8 cellular contexts compared by ENCODE assay signal in genomic region chr13:110632255-110632654, GRCh38. TPM values are rescaled to one million over a fixed set of nuclear protein-coding genes. Genes with fewer than 3 reads are reported as not detected.
A peak's percentile ranks its signal among the peaks of the same experiment; 100 is the strongest.
DNase-seq lines count a peak whose midpoint lies in the region; ATAC-seq and TF ChIP-seq lines count a peak whose summit lies in the region.
"Not testable (repeated sequence)": the region's sequence is repeated elsewhere in the genome, so short reads cannot be mapped to it uniquely, and the experiment has no call there.

No MANE protein-coding gene starts in this region.

- H4K8ac ChIP-seq in H9 (replicated peaks; ENCODE audit: insufficient read length, low read depth, low read length): not testable (repeated sequence)

- H3K27me3 ChIP-seq in CD4-positive, alpha-beta memory T cell (ENCODE audit: insufficient read depth, low read length); H9 (ENCODE audit: insufficient read depth, low read length); endodermal cell (ENCODE audit: control insufficient read depth, insufficient read depth, low read length, poor library complexity, severe bottlenecking); lower lobe of right lung (ENCODE audit: low read depth); testis: not testable (repeated sequence)

- WGBS in H9 (ENCODE audit: extremely low coverage, insufficient read length, low lambda C conversion rate): no CpG with 5 or more reads among the region's 15 CpGs
- WGBS in endodermal cell (ENCODE audit: insufficient coverage in 1 of 2, insufficient read length in 1 of 2), 2 experiments: 95 to 99% methylated on average over 7 to 15 of the region's 15 CpGs
- WGBS in testis, 2 donors: 80 to 83% methylated on average over 12 to 15 of the region's 15 CpGs

- H3K9ac ChIP-seq in H9 (ENCODE audit: extremely low read depth, insufficient read length, low read length); endodermal cell (ENCODE audit: extremely low read depth, low read length, poor library complexity, severe bottlenecking): not testable (repeated sequence)

- not testable (repeated sequence) for TF ChIP-seq POLR2A in testis (IDR thresholded peaks at IDR 0.05)

- H4K20me1 ChIP-seq in H9 (ENCODE audit: control insufficient read depth, insufficient read depth, insufficient read length): not testable (repeated sequence)

- not testable (repeated sequence) for H3K56ac ChIP-seq in H9 (ENCODE audit: insufficient read length, low read depth, low read length)

- POLR2A ChIA-PET in CD4-positive, alpha-beta memory T cell (lab: Charles Lee; ENCODE audit: partially characterized antibody); activated CD4-positive, alpha-beta T cell treated with anti-CD3 and anti-CD28 coated beads for 36 hours (lab: Charles Lee): not testable (repeated sequence)

- not testable (repeated sequence) for H3K4ac ChIP-seq in H9 (ENCODE audit: low read depth, low read length)

- H3K27ac Mint-ChIP-seq in CD4-positive, alpha-beta memory T cell: peak overlapping the region; percentile 2 to 88 (median 20)
- H3K27ac Mint-ChIP-seq in H9 (peak overlapping the region in 2 of 3 experiments; percentile 87 to 92; a peak in 3 of 7 replicates), endodermal cell (peak overlapping the region; percentile 58), nephron progenitor cell (peak overlapping the region; percentile 82)
- peak overlapping the region; percentile 47 for H3K27ac Mint-ChIP-seq in activated CD4-positive, alpha-beta T cell treated with anti-CD3 and anti-CD28 coated beads for 36 hours
- H3K27ac Mint-ChIP-seq in activated naive CD4-positive, alpha-beta T cell treated with anti-CD3 and anti-CD28 coated beads for 36 hours: peak overlapping the region; percentile 28

- H2BK120ac ChIP-seq in H9 (ENCODE audit: low read depth, low read length, poor library complexity, severe bottlenecking): not testable (repeated sequence)

- H2BK20ac ChIP-seq in H9 (ENCODE audit: low read depth, low read length, poor library complexity, severe bottlenecking): not testable (repeated sequence)

- not testable (repeated sequence) for H3T11ph ChIP-seq in H9 (ENCODE audit: low read length)

- intact Hi-C loops in CD4-positive, alpha-beta memory T cell (cut with micrococcal nuclease); activated CD4-positive, alpha-beta T cell treated with anti-CD3 and anti-CD28 coated beads for 36 hours (cut with DNase I, micrococcal nuclease); activated naive CD4-positive, alpha-beta T cell treated with anti-CD3 and anti-CD28 coated beads for 36 hours (cut with micrococcal nuclease); lower lobe of right lung (cut with DNase I); testis (cut with DNase I; ENCODE audit: low total_unique reads): not testable (repeated sequence)

- not testable (repeated sequence) for H4K91ac ChIP-seq in H9 (ENCODE audit: insufficient read length, low read depth, low read length)

- H3K14ac ChIP-seq in H9 (ENCODE audit: insufficient read depth, low read length): not testable (repeated sequence)

- not testable (repeated sequence) for ATAC-seq in activated CD4-positive, alpha-beta T cell treated with anti-CD3 and anti-CD28 coated beads for 36 hours; lower lobe of right lung

- not testable (repeated sequence) for H3K27me3 Mint-ChIP-seq in CD4-positive, alpha-beta memory T cell; H9 (ENCODE audit: low read depth); activated CD4-positive, alpha-beta T cell treated with anti-CD3 and anti-CD28 coated beads for 36 hours; activated naive CD4-positive, alpha-beta T cell treated with anti-CD3 and anti-CD28 coated beads for 36 hours (ENCODE audit: low read depth); endodermal cell (ENCODE audit: insufficient read depth); nephron progenitor cell (ENCODE audit: low read depth, poor library complexity)

- H2BK12ac ChIP-seq in H9 (ENCODE audit: insufficient read length, low read depth, low read length): not testable (repeated sequence)

- H3K9me3 Mint-ChIP-seq in CD4-positive, alpha-beta memory T cell; H9; activated CD4-positive, alpha-beta T cell treated with anti-CD3 and anti-CD28 coated beads for 36 hours (ENCODE audit: low read depth); activated naive CD4-positive, alpha-beta T cell treated with anti-CD3 and anti-CD28 coated beads for 36 hours; nephron progenitor cell: not testable (repeated sequence)
- H3K9me3 Mint-ChIP-seq in endodermal cell: peaks cover 11% of the 10 kb centered on the region

- H3K27ac ChIP-seq in CD4-positive, alpha-beta memory T cell (ENCODE audit: low read depth, low read length); H9 (ENCODE audit: insufficient read length, low read depth, low read length); endodermal cell (ENCODE audit: low read depth, low read length); lower lobe of right lung: not testable (repeated sequence)
- H3K27ac ChIP-seq in testis: peak overlapping the region; percentile 53 to 61

- H3K4me1 Mint-ChIP-seq in CD4-positive, alpha-beta memory T cell: peaks cover 22 to 52% (median 36%) of the 10 kb centered on the region in 4 donors
- H3K4me1 Mint-ChIP-seq in H9, endodermal cell: not testable (repeated sequence)
- peaks cover 24% of the 10 kb centered on the region for H3K4me1 Mint-ChIP-seq in activated CD4-positive, alpha-beta T cell treated with anti-CD3 and anti-CD28 coated beads for 36 hours
- peaks cover 20% of the 10 kb centered on the region for H3K4me1 Mint-ChIP-seq in activated naive CD4-positive, alpha-beta T cell treated with anti-CD3 and anti-CD28 coated beads for 36 hours (ENCODE audit: low read depth)
- H3K4me1 Mint-ChIP-seq in nephron progenitor cell: peaks cover 21% of the 10 kb centered on the region

- not testable (repeated sequence) for H3K4me3 Mint-ChIP-seq in CD4-positive, alpha-beta memory T cell; H9; activated CD4-positive, alpha-beta T cell treated with anti-CD3 and anti-CD28 coated beads for 36 hours; activated naive CD4-positive, alpha-beta T cell treated with anti-CD3 and anti-CD28 coated beads for 36 hours; endodermal cell; nephron progenitor cell

- peaks cover 14% of the 10 kb centered on the region for H3K4me1 ChIP-seq in CD4-positive, alpha-beta memory T cell (ENCODE audit: insufficient read depth, low read length)
- not testable (repeated sequence) for H3K4me1 ChIP-seq in H9 (ENCODE audit: insufficient read depth, low read length); endodermal cell (ENCODE audit: control insufficient read depth, insufficient read depth, low read length); lower lobe of right lung
- peaks cover 14% of the 10 kb centered on the region for H3K4me1 ChIP-seq in testis

- not testable (repeated sequence) for H2AK5ac ChIP-seq in H9 (ENCODE audit: insufficient read length, low read length)

- H3K18ac ChIP-seq in H9 (ENCODE audit: insufficient read length, low read depth, low read length): not testable (repeated sequence)

- not testable (repeated sequence) for H3K23me2 ChIP-seq in H9 (ENCODE audit: insufficient read length, low read depth, low read length, poor library complexity, severe bottlenecking)

- not testable (repeated sequence) for H4K5ac ChIP-seq in H9 (ENCODE audit: insufficient read length, low read depth, low read length)

- not testable (repeated sequence) for H3K79me1 ChIP-seq in H9 (ENCODE audit: insufficient read depth, low read depth, low read length, poor library complexity, severe bottlenecking)

- not testable (repeated sequence) for TF ChIP-seq CTCF in H9 (conservative IDR thresholded peaks at IDR 0.05); endodermal cell (conservative IDR thresholded peaks at IDR 0.05); lower lobe of right lung (IDR thresholded peaks at IDR 0.05); nephron progenitor cell (IDR thresholded peaks at IDR 0.05); testis (IDR thresholded peaks at IDR 0.05)

- H3K4me3 ChIP-seq in CD4-positive, alpha-beta memory T cell (ENCODE audit: low read length in 2 of 2); endodermal cell (ENCODE audit: low read length); lower lobe of right lung; testis: not testable (repeated sequence)

- peaks cover 38% of the 10 kb centered on the region for H3K36me3 ChIP-seq in CD4-positive, alpha-beta memory T cell (ENCODE audit: insufficient read depth, low read length)
- peaks cover 66% of the 10 kb centered on the region for H3K36me3 ChIP-seq in endodermal cell (ENCODE audit: control insufficient read depth, insufficient read depth, low read length)
- peaks cover 78% of the 10 kb centered on the region for H3K36me3 ChIP-seq in lower lobe of right lung
- H3K36me3 ChIP-seq in testis (ENCODE audit: low read depth, missing control alignments): not testable (repeated sequence)

- not testable (repeated sequence) for H2BK15ac ChIP-seq in H9 (ENCODE audit: low read depth, low read length)

- H3K23ac ChIP-seq in H9 (ENCODE audit: insufficient read length, low read depth, low read length): not testable (repeated sequence)

- H3K36me3 Mint-ChIP-seq in CD4-positive, alpha-beta memory T cell: peaks cover 39 to 73% of the 10 kb centered on the region in 2 donors
- H3K36me3 Mint-ChIP-seq in H9 (ENCODE audit: insufficient read depth in 1 of 3, low read depth in 3 of 3) (peaks cover 38 to 85% (median 79%) of the 10 kb centered on the region in 3 experiments), endodermal cell (ENCODE audit: low read depth) (peaks cover 85% of the 10 kb centered on the region), nephron progenitor cell (ENCODE audit: low read depth) (peaks cover 87% of the 10 kb centered on the region)
- H3K36me3 Mint-ChIP-seq in activated CD4-positive, alpha-beta T cell treated with anti-CD3 and anti-CD28 coated beads for 36 hours (ENCODE audit: low read depth): peaks cover 24% of the 10 kb centered on the region
- peaks cover 20% of the 10 kb centered on the region for H3K36me3 Mint-ChIP-seq in activated naive CD4-positive, alpha-beta T cell treated with anti-CD3 and anti-CD28 coated beads for 36 hours (ENCODE audit: low read depth)

- H2BK5ac ChIP-seq in H9 (ENCODE audit: insufficient read length, low read length): not testable (repeated sequence)

- not testable (repeated sequence) for H3K4me2 ChIP-seq in H9 (ENCODE audit: insufficient read depth, insufficient read length, low read length)

- not testable (repeated sequence) for H3K9me3 ChIP-seq in CD4-positive, alpha-beta memory T cell (ENCODE audit: control insufficient read depth in 1 of 2, low read length in 2 of 2); H9 (ENCODE audit: control insufficient read depth, low read depth, low read length); endodermal cell (ENCODE audit: control insufficient read depth, low read length); lower lobe of right lung; testis

- H3K79me2 ChIP-seq in H9 (ENCODE audit: insufficient read depth, low read length): peaks cover 11% of the 10 kb centered on the region; the same call in 1 of the 2 replicates

- DNase-seq in CD4-positive, alpha-beta memory T cell; H9; activated CD4-positive, alpha-beta T cell treated with anti-CD3 and anti-CD28 coated beads for 36 hours; activated naive CD4-positive, alpha-beta T cell treated with anti-CD3 and anti-CD28 coated beads for 36 hours; nephron progenitor cell: not testable (repeated sequence)
- peak; percentile 31 for DNase-seq in endodermal cell
- DNase-seq in lower lobe of right lung: peak; percentile 25
- DNase-seq in testis: peak; percentile 62

- not testable (repeated sequence) for H2AFZ ChIP-seq in H9 (ENCODE audit: low read length)

- CTCF ChIA-PET in CD4-positive, alpha-beta memory T cell (lab: Charles Lee; ENCODE audit: partially characterized antibody): interaction anchor here (1.6 kb wide), 1 partner anchor 31 kb away, joined by 5 read pairs; no protein-coding TSS in a partner anchor
- CTCF ChIA-PET in activated CD4-positive, alpha-beta T cell treated with anti-CD3 and anti-CD28 coated beads for 36 hours (lab: Charles Lee): not testable (repeated sequence)
- CTCF ChIA-PET in activated naive CD4-positive, alpha-beta T cell treated with anti-CD3 and anti-CD28 coated beads for 36 hours (lab: Charles Lee): interaction anchor here (0.8 kb wide), 1 partner anchor 15 kb away, joined by 3 read pairs; no protein-coding TSS in a partner anchor

RNA-seq across cellular contexts. Expression of gene NAXD, which starts 16.9 kb away (rescaled TPM):
- 10 to 100 TPM; 32.6 to 33.4 TPM for total RNA-seq in CD4-positive, alpha-beta memory T cell
- polyA plus RNA-seq in CD4-positive, alpha-beta memory T cell: 10 to 100 TPM; 20.4 TPM
- 24.8 and 25.5 TPM in 2 replicates for total RNA-seq in H9 (2021)
- total RNA-seq in activated CD4-positive, alpha-beta T cell treated with anti-CD3 and anti-CD28 coated beads for 36 hours: 10 to 100 TPM; 19.6 to 23.3 TPM
- total RNA-seq in activated naive CD4-positive, alpha-beta T cell treated with anti-CD3 and anti-CD28 coated beads for 36 hours: 10 to 100 TPM; 20.8 to 23.3 TPM
- total RNA-seq in endodermal cell: 10 to 100 TPM; 31.3 to 33.4 TPM
- 23.2 TPM for polyA plus RNA-seq in endodermal cell (2013, experiment 1 of 2)
- polyA plus RNA-seq in endodermal cell (2013, experiment 2 of 2): 22.0 TPM
- 27.4 TPM for total RNA-seq in lower lobe of right lung
- 10 to 100 TPM; 66.4 to 75.3 TPM for total RNA-seq in testis
- polyA plus RNA-seq in testis (ENCODE audit: insufficient read depth, low read depth, low replicate concordance): 63.2 TPM

Comparison
In these comparisons a context has a peak if more than half of its experiments do, and no peak if none do; other contexts are left out.
1. H3K27ac Mint-ChIP-seq: peak in every context shown above with its lines; median percentile 90 in H9; 82 in nephron progenitor cell; 58 in endodermal cell; 47 in activated CD4-positive, alpha-beta T cell treated with anti-CD3 and anti-CD28 coated beads for 36 hours; 28 in activated naive CD4-positive, alpha-beta T cell treated with anti-CD3 and anti-CD28 coated beads for 36 hours; 20 in CD4-positive, alpha-beta memory T cell.